In genomic region chr17:6636616-6637457, GRCh38 we compare ENCODE assay signal across 27 cellular contexts. TPM values are rescaled to one million over a fixed set of nuclear protein-coding genes. Genes with fewer than 3 reads are reported as not detected.
DNase-seq lines count a peak whose midpoint lies in the region; ATAC-seq and TF ChIP-seq lines count a peak whose summit lies in the region.
"Had no signal": no experiment of that assay in that cellular context is flagged by ENCODE, and none has a peak within 500 bp of the region (broad histone marks: within the 10 kb centered on the region; RNA-seq: fewer than 3 reads in every experiment).

No MANE protein-coding gene starts in this region.

- H3K36me3 Mint-ChIP-seq in Calu3 (ENCODE audit: insufficient read depth, unreplicated experiment): peaks cover 52% of the 10 kb centered on the region
- peaks cover 27% of the 10 kb centered on the region for H3K36me3 Mint-ChIP-seq in WTC11
- H3K36me3 Mint-ChIP-seq in nephron (ENCODE audit: low read depth): peaks cover 35% of the 10 kb centered on the region

- intact Hi-C loops in Calu3 (cut with micrococcal nuclease; ENCODE audit: unreplicated experiment): no loop called here

- TF ChIP-seq CTCF in Calu3 (IDR thresholded peaks at IDR 0.05; ENCODE audit: unreplicated experiment): no peak
- TF ChIP-seq CTCF in WTC11 (IDR thresholded peaks at IDR 0.05): no peak
- no peak for TF ChIP-seq CTCF in nephron (IDR thresholded peaks at IDR 0.05; ENCODE audit: unreplicated experiment in 3 of 3)

- no peak for DNase-seq in Calu3
- no peak for DNase-seq in WTC11 (ENCODE audit: low spot score)
- DNase-seq in NOMO-1 treated with DMSO at 0.1 percent for 48 hours (lab: John Stamatoyannopoulos, UW; ENCODE audit: unreplicated experiment): no peak
- no peak for DNase-seq in UCSD-AML1 (lab: John Stamatoyannopoulos, UW; ENCODE audit: unreplicated experiment)
- no peak for DNase-seq in NCI-H510A treated with DMSO at 0.1 percent for 48 hours (lab: John Stamatoyannopoulos, UW)
- DNase-seq: ACHN; activated CD4-positive, alpha-beta T cell treated with anti-CD3 and anti-CD28 coated beads, Interleukin-2, amount 10 ng/mL, durations not matched to agents 24 days and 14 days; activated naive CD4-positive, alpha-beta T cell treated with Interleukin-2 at 50 U/mL for 16 hours; activated T-cell treated with anti-CD3 and anti-CD28 coated beads, Interleukin-2, amount 50 U/mL, for 72 hours; Caco-2; colonic mucosa; DND-41; endodermal cell; esophagus squamous epithelium; gastrocnemius medialis; hippocampal formation; naive thymus-derived CD4-positive, alpha-beta T cell; NCI-H1092 treated with DMSO at 0.1 percent for 48 hours; NCI-H1930; NCI-H226; NCI-H748 treated with DMSO at 0.1 percent for 48 hours; stimulated activated CD4-positive, alpha-beta T cell treated with anti-CD3 and anti-CD28 coated beads, Interleukin-4, amount 100 ng/mL, for 1 hour; stimulated activated naive CD4-positive, alpha-beta T cell had no signal

- POLR2A ChIA-PET in WTC11 (lab: Charles Lee): no interaction called here

- ATAC-seq in WTC11: no peak
- ATAC-seq: activated T-cell treated with anti-CD3 and anti-CD28 coated beads, Interleukin-2, amount 50 U/mL, for 72 hours; gastrocnemius medialis; left lung; naive thymus-derived CD4-positive, alpha-beta T cell; right cardiac atrium had no signal

- H3K9me3 Mint-ChIP-seq in Calu3 (ENCODE audit: low read depth, unreplicated experiment) (no peaks in the 10 kb centered on the region), WTC11 (no peaks in the 10 kb centered on the region; the same call in 1 of the 2 replicates), nephron (no peaks in the 10 kb centered on the region)
- H3K9me3 Mint-ChIP-seq: activated CD4-positive, alpha-beta T cell treated with anti-CD3 and anti-CD28 coated beads, Interleukin-2, amount 10 ng/mL, durations not matched to agents 24 days and 14 days; activated T-cell treated with anti-CD3 and anti-CD28 coated beads, Interleukin-2, amount 50 U/mL, for 72 hours; naive thymus-derived CD4-positive, alpha-beta T cell; T-helper 2 cell treated with Interferon-gamma antibody and Interleukin-4, amounts not matched to agents 5 μg/mL and 100 μg/mL, for 36 hours had no signal

- no peaks in the 10 kb centered on the region for H3K27me3 Mint-ChIP-seq in Calu3 (ENCODE audit: unreplicated experiment)
- no peaks in the 10 kb centered on the region for H3K27me3 Mint-ChIP-seq in WTC11 (ENCODE audit: low read depth)
- H3K27me3 Mint-ChIP-seq in nephron (ENCODE audit: low read depth): no peaks in the 10 kb centered on the region
- H3K27me3 Mint-ChIP-seq: activated CD4-positive, alpha-beta T cell treated with anti-CD3 and anti-CD28 coated beads, Interleukin-2, amount 10 ng/mL, durations not matched to agents 24 days and 14 days; naive thymus-derived CD4-positive, alpha-beta T cell had no signal

- H3K27ac Mint-ChIP-seq in Calu3 (ENCODE audit: unreplicated experiment): peak overlapping the region; percentile 27
- H3K27ac Mint-ChIP-seq in WTC11: 0 out of 2 replicates have a peak overlapping the region, but pooled peaks have one; percentile 17
- H3K27ac Mint-ChIP-seq in nephron: peak overlapping the region in 1 of 3 experiments; percentile 4
- H3K27ac Mint-ChIP-seq: activated CD4-positive, alpha-beta T cell treated with anti-CD3 and anti-CD28 coated beads, Interleukin-2, amount 10 ng/mL, durations not matched to agents 24 days and 14 days; activated T-cell treated with anti-CD3 and anti-CD28 coated beads, Interleukin-2, amount 50 U/mL, for 72 hours; endodermal cell had no signal

- H3K4me1 Mint-ChIP-seq in Calu3 (ENCODE audit: low read depth, unreplicated experiment) (peaks cover 14% of the 10 kb centered on the region), WTC11 (peaks cover 13% of the 10 kb centered on the region), nephron (peaks cover 13% of the 10 kb centered on the region)

- BruUV-seq in Calu3 (replicated peaks; lab: Mats Ljungman, UMichigan): no TSS peak

- H3K4me3 Mint-ChIP-seq in Calu3 (ENCODE audit: low read depth, unreplicated experiment): no peak overlapping the region
- H3K4me3 Mint-ChIP-seq in WTC11: no peak overlapping the region
- peak overlapping the region; percentile 75 to 81 (median 77) for H3K4me3 Mint-ChIP-seq in nephron
- H3K4me3 Mint-ChIP-seq: activated CD4-positive, alpha-beta T cell treated with anti-CD3 and anti-CD28 coated beads, Interleukin-2, amount 10 ng/mL, durations not matched to agents 24 days and 14 days; activated T-cell treated with anti-CD3 and anti-CD28 coated beads, Interleukin-2, amount 50 U/mL, for 72 hours; endodermal cell; T-helper 2 cell treated with Interferon-gamma antibody and Interleukin-4, amounts not matched to agents 5 μg/mL and 100 μg/mL, for 36 hours had no signal

- CTCF ChIA-PET in Calu3 (lab: Charles Lee) (no interaction called here), WTC11 (lab: Charles Lee) (no interaction called here)

TF ChIP-seq in WTC11, 78 proteins besides CTCF, POLR2A, EP300 and RAD21:
- no peak for TF ChIP-seq RELA (CRISPR knock-in tag; IDR thresholded peaks at IDR 0.05; ENCODE audit: borderline replicate concordance)
- TF ChIP-seq ATF2 (CRISPR knock-in tag; IDR thresholded peaks at IDR 0.05; ENCODE audit: borderline replicate concordance, low read depth): no peak
- no peak for TF ChIP-seq SP1 (CRISPR knock-in tag; conservative IDR thresholded peaks at IDR 0.05)
- TF ChIP-seq NFATC4 (CRISPR knock-in tag; IDR thresholded peaks at IDR 0.05): no peak
- no peak for TF ChIP-seq CDX4 (CRISPR knock-in tag; IDR thresholded peaks at IDR 0.05; ENCODE audit: borderline replicate concordance)

RNA-seq across cellular contexts. Expression of gene KIAA0753, which starts 3.7 kb away (rescaled TPM):
- total RNA-seq in Calu3 (2022) (19.8 and 25.9 TPM in 2 replicates), WTC11 (2021) (17.7 to 22.8 TPM (median 18.4 TPM) in 3 replicates)

RNA-seq across cellular contexts. Expression of gene TXNDC17, which starts 4.0 kb away (rescaled TPM):
- 95.2 and 105 TPM in 2 replicates for total RNA-seq in Calu3 (2022)
- 148 to 157 TPM (median 151 TPM) in 3 replicates for total RNA-seq in WTC11 (2021)

RNA-seq across cellular contexts. Expression of gene MED31, which starts 14.6 kb away (rescaled TPM):
- total RNA-seq in Calu3 (2022) (15.1 and 19.9 TPM in 2 replicates), WTC11 (2021) (10.6 to 12.3 TPM (median 11.4 TPM) in 3 replicates)

RNA-seq across cellular contexts. Expression of gene C17orf100, which starts 14.7 kb away (rescaled TPM):
- 1.8 and 3.1 TPM in 2 replicates for total RNA-seq in Calu3 (2022)
- 2.3 to 2.7 TPM (median 2.6 TPM) in 3 replicates for total RNA-seq in WTC11 (2021)

Comparison
In these comparisons a context has a peak if more than half of its experiments do, and no peak if none do; other contexts are left out.
1. H3K4me3 Mint-ChIP-seq: peak in nephron (3 of 3); none in Calu3 (single experiment) and WTC11 (single experiment).